17 cellular contexts compared by ENCODE assay signal in genomic region chr2:96239091-96239490, GRCh38. TPM values are rescaled to one million over a fixed set of nuclear protein-coding genes. Genes with fewer than 3 reads are reported as not detected.
DNase-seq lines count a peak whose midpoint lies in the region; ATAC-seq, FAIRE-seq and TF ChIP-seq lines count a peak whose summit lies in the region.
"Had no signal": no experiment of that assay in that cellular context is flagged by ENCODE, and none has a peak within 500 bp of the region (broad histone marks: within the 10 kb centered on the region; RNA-seq: fewer than 3 reads in every experiment).

No MANE protein-coding gene starts in this region.

- BruUV-seq in HepG2 (replicated peaks; lab: Mats Ljungman, UMichigan) = no TSS peak

- in situ Hi-C loops in gastrocnemius medialis (cut with MboI; ENCODE audit: low sequenced_read_pairs in 4 of 4) (no loop called here), HepG2 (cut with HindIII; ENCODE audit: extremely low pct_ligation_motif_present, low pct_unique_long_range_greater_than_20kb) (no loop called here)

- TF ChIP-seq EP300 in HepG2 (IDR thresholded peaks at IDR 0.05; ENCODE audit: low read depth in 2 of 2, low read length in 2 of 2) (no peak), HepG2 (CRISPR knock-in tag; IDR thresholded peaks at IDR 0.05; ENCODE audit: borderline replicate concordance) (no peak)

- TF ChIP-seq RAD21 in HepG2 (CRISPR knock-in tag; IDR thresholded peaks at IDR 0.05) = no peak

- ATAC-seq in gastrocnemius medialis = no peak
- ATAC-seq in HepG2 = no peak
- no peak for ATAC-seq in HG03354 (IDR thresholded peaks at IDR 0.05; ENCODE audit: poor library complexity, severe bottlenecking, unreplicated experiment)
- ATAC-seq: GM12878, HCT116 had no signal

- H3K79me2 ChIP-seq in HepG2 (ENCODE audit: insufficient read depth, low read length) = no peaks in the 10 kb centered on the region

- POLR2A ChIA-PET in HepG2 (lab: Yijun Ruan, JAX) = interaction anchor here (0.9 to 1.8 kb wide), 3 partner anchors 21 to 30 kb away, joined by 3 to 8 read pairs (median 3); partner anchors contain the start of gene STARD7

- no peak for TF ChIP-seq POLR2A in gastrocnemius medialis (IDR thresholded peaks at IDR 0.05)
- no peak for TF ChIP-seq POLR2A in HepG2 (IDR thresholded peaks at IDR 0.05; ENCODE audit: insufficient read depth in 1 of 2, low read depth in 2 of 2, low read length in 2 of 2)

- H4K20me1 ChIP-seq in HepG2 (ENCODE audit: insufficient read depth, low read length) = no peaks in the 10 kb centered on the region
- H4K20me1 ChIP-seq: BLaER1 treated with 17β-estradiol and CSF1 and Interleukin-3, amounts not matched to agents 10 nM and 100 nM had no signal

- no peak for TF ChIP-seq CTCF in kidney (IDR thresholded peaks at IDR 0.05; ENCODE audit: borderline replicate concordance, extremely low read depth, insufficient read depth)
- TF ChIP-seq CTCF in gastrocnemius medialis (IDR thresholded peaks at IDR 0.05 in 4 of 5, conservative IDR thresholded peaks at IDR 0.05 in 1 of 5) = no peak
- TF ChIP-seq CTCF in HepG2 (CRISPR knock-in tag; IDR thresholded peaks at IDR 0.05) = no peak

- H3K9me3 ChIP-seq in kidney (ENCODE audit: control insufficient read depth in 1 of 2, low read length in 2 of 2) (no peaks in the 10 kb centered on the region), gastrocnemius medialis (no peaks in the 10 kb centered on the region), HepG2 (ENCODE audit: low read length) (no peaks in the 10 kb centered on the region)
- H3K9me3 ChIP-seq: BLaER1 treated with 17β-estradiol and CSF1 and Interleukin-3, amounts not matched to agents 10 nM and 100 nM had no signal

- H3K36me3 ChIP-seq in kidney (ENCODE audit: control insufficient read depth in 1 of 2, insufficient read depth in 2 of 2, low read length in 2 of 2) = no peaks in the 10 kb centered on the region
- H3K36me3 ChIP-seq in gastrocnemius medialis = no peaks in the 10 kb centered on the region
- H3K36me3 ChIP-seq in HepG2 (replicated peaks in 1 of 2; ENCODE audit: control insufficient read depth in 1 of 2, insufficient read depth in 2 of 2, low read length in 2 of 2) = peaks cover 2 to 17% of the 10 kb centered on the region in 2 experiments; a peak in 3 of 5 replicates

- intact Hi-C loops in kidney (cut with DNase I) = no loop called here
- intact Hi-C loops in gastrocnemius medialis (cut with DNase I; ENCODE audit: low total_unique reads) = no loop called here
- intact Hi-C loops in HepG2 (cut with micrococcal nuclease; ENCODE audit: unreplicated experiment) = no loop called here

- DNase-seq in AG20443 (ENCODE audit: low spot score) (peak; percentile 2), NCI-H510A (lab: John Stamatoyannopoulos, UW) (peak; percentile 35), kidney (peak; percentile 30), gastrocnemius medialis (no peak), NCI-H524 treated with DMSO at 0.1 percent for 48 hours (lab: John Stamatoyannopoulos, UW) (no peak), NCI-H1048 (lab: John Stamatoyannopoulos, UW) (no peak), HepG2 (ENCODE audit: low spot score) (no peak)
- DNase-seq: 8988T; CD4-positive, CD25-positive, alpha-beta regulatory T cell; DMS53; GM23248 had no signal

- H3K4me1 ChIP-seq in kidney (ENCODE audit: control insufficient read depth in 1 of 2, insufficient read depth in 1 of 2, low read depth in 1 of 2, low read length in 2 of 2) (no peaks in the 10 kb centered on the region), gastrocnemius medialis (peaks cover 53 to 56% of the 10 kb centered on the region in 2 donors), HepG2 (ENCODE audit: insufficient read depth, low read length) (peaks cover 16% of the 10 kb centered on the region; the same call in 1 of the 2 replicates)

- H3K4me3 ChIP-seq in kidney (ENCODE audit: low read length in 2 of 2) (no peak overlapping the region), gastrocnemius medialis (no peak overlapping the region), HepG2 (replicated peaks in 1 of 3; ENCODE audit: insufficient read depth in 1 of 3, low read depth in 2 of 3, low read length in 3 of 3) (no peak overlapping the region)
- H3K4me3 ChIP-seq: BLaER1 treated with 17β-estradiol and CSF1 and Interleukin-3, amounts not matched to agents 10 nM and 100 nM; GM12878; GM23248 had no signal

- H3K27me3 ChIP-seq in gastrocnemius medialis (no peaks in the 10 kb centered on the region), HepG2 (ENCODE audit: control insufficient read depth in 1 of 2, insufficient read depth in 2 of 2, low read length in 2 of 2) (no peaks in the 10 kb centered on the region)
- H3K27me3 ChIP-seq: BLaER1 treated with 17β-estradiol and CSF1 and Interleukin-3, amounts not matched to agents 10 nM and 100 nM had no signal

- FAIRE-seq in kidney (lab: Jason Lieb, UNC) (no peak), HepG2 (lab: Jason Lieb, UNC) (no peak)
- FAIRE-seq: GM12878, GM18507, H54 had no signal

- CTCF ChIA-PET in HepG2 (lab: Yijun Ruan, JAX; ENCODE audit: low intra/inter-chr PET ratio, low total read pairs) = no interaction called here

- no peak overlapping the region for H3K27ac ChIP-seq in kidney (ENCODE audit: low read depth in 2 of 2, low read length in 2 of 2)
- peak overlapping the region; percentile 72 to 86 (median 78) for H3K27ac ChIP-seq in gastrocnemius medialis
- H3K27ac ChIP-seq in HepG2 (ENCODE audit: extremely low read length, insufficient read depth, low read length) = no peak overlapping the region
- H3K27ac ChIP-seq: GM23248 had no signal

- no peak overlapping the region for H3K4me2 ChIP-seq in HepG2 (ENCODE audit: low read depth, low read length)

- no peak overlapping the region for H2AFZ ChIP-seq in HepG2 (ENCODE audit: low read length)
- H2AFZ ChIP-seq: GM23248 had no signal

- whole genome bisulfite sequencing in HepG2 (ENCODE audit: low lambda C conversion rate) = 95% methylated on average over 3 of the region's 3 CpGs

- H3K9ac ChIP-seq in kidney (ENCODE audit: low read length in 2 of 2) (no peak overlapping the region), HepG2 (ENCODE audit: insufficient read depth, low read depth, low read length) (no peak overlapping the region)
- H3K9ac ChIP-seq: GM23248 had no signal

RNA-seq across cellular contexts. Expression of gene TMEM127, which starts 26.7 kb away (rescaled TPM):
- total RNA-seq in kidney (72.3 TPM), gastrocnemius medialis (10 to 100 TPM; 27.1 to 38.8 (median 30.9) TPM), HepG2 (2016; rRNA removed; fragmentation: Illumina TruSeq; extraction: Trizol) (15.7 and 21.5 TPM in 2 replicates)
- polyA plus RNA-seq in kidney (ENCODE audit: insufficient read depth, low read depth, low replicate concordance) (37.4 TPM), HepG2 (2011; rRNA removed) (33.9 and 45.2 TPM in 2 replicates)
- 1.6 and 1.7 TPM in 2 replicates for total RNA-seq in HepG2 (2016; cell fraction: cytosol; rRNA removed; fragmentation: Illumina TruSeq; extraction: Trizol; ENCODE audit: low read depth)
- total RNA-seq in HepG2 (2016; cell fraction: insoluble cytoplasmic fraction; rRNA removed; fragmentation: Illumina TruSeq; extraction: Trizol) = 13.2 and 21.0 TPM in 2 replicates
- total RNA-seq in HepG2 (2016; cell fraction: membrane; rRNA removed; fragmentation: Illumina TruSeq; extraction: Trizol) = 7.2 and 9.0 TPM in 2 replicates
- total RNA-seq in HepG2 (2016; cell fraction: nucleus; rRNA removed; fragmentation: Illumina TruSeq; extraction: Trizol) = 18.7 and 20.0 TPM in 2 replicates
- 24.6 and 25.3 TPM in 2 replicates for polyA plus RNA-seq in HepG2 (2011; cell fraction: cytosol; rRNA removed)
- polyA plus RNA-seq in HepG2 (2011; cell fraction: nucleus; rRNA removed) = 23.8 and 26.6 TPM in 2 replicates
- polyA plus RNA-seq in HepG2 (2012) = 18.5 and 22.4 TPM in 2 replicates
- polyA plus RNA-seq in HepG2 (2016; cell fraction: cytosol; fragmentation: Illumina TruSeq; extraction: Trizol; ENCODE audit: low read depth) = 1.5 and 1.9 TPM in 2 replicates
- polyA plus RNA-seq in HepG2 (2016; cell fraction: insoluble cytoplasmic fraction; fragmentation: Illumina TruSeq; extraction: Trizol; ENCODE audit: low read depth) = 13.9 and 16.7 TPM in 2 replicates
- 5.0 and 5.8 TPM in 2 replicates for polyA plus RNA-seq in HepG2 (2016; cell fraction: membrane; fragmentation: Illumina TruSeq; extraction: Trizol; ENCODE audit: low read depth)
- 26.4 and 31.8 TPM in 2 replicates for polyA plus RNA-seq in HepG2 (2016; cell fraction: nucleus; fragmentation: Illumina TruSeq; extraction: Trizol; ENCODE audit: insufficient read depth, low read depth)
- 75.3 and 118 TPM in 2 replicates for polyA minus RNA-seq in HepG2 (2011; rRNA and poly(A)+ RNA removed; ENCODE audit: low replicate concordance)
- 16.4 and 21.8 TPM in 2 replicates for polyA minus RNA-seq in HepG2 (2011; cell fraction: cytosol; rRNA and poly(A)+ RNA removed)
- 26.3 and 29.3 TPM in 2 replicates for polyA minus RNA-seq in HepG2 (2011; cell fraction: nucleus; rRNA and poly(A)+ RNA removed)

RNA-seq across cellular contexts. Expression of gene CIAO1, which starts 26.9 kb away (rescaled TPM):
- total RNA-seq in kidney (63.0 TPM), gastrocnemius medialis (100 to 1,000 TPM in 1 of 4 donors, 10 to 100 TPM in 3; 73.5 to 102 (median 95.6) TPM), HepG2 (2016; rRNA removed; fragmentation: Illumina TruSeq; extraction: Trizol) (99.3 and 118 TPM in 2 replicates)
- polyA plus RNA-seq in kidney (ENCODE audit: insufficient read depth, low read depth, low replicate concordance) (48.2 TPM), HepG2 (2011; rRNA removed) (109 and 120 TPM in 2 replicates)
- total RNA-seq in HepG2 (2016; cell fraction: cytosol; rRNA removed; fragmentation: Illumina TruSeq; extraction: Trizol; ENCODE audit: low read depth) = 14.9 and 15.6 TPM in 2 replicates
- 102 and 121 TPM in 2 replicates for total RNA-seq in HepG2 (2016; cell fraction: insoluble cytoplasmic fraction; rRNA removed; fragmentation: Illumina TruSeq; extraction: Trizol)
- 38.1 and 39.7 TPM in 2 replicates for total RNA-seq in HepG2 (2016; cell fraction: membrane; rRNA removed; fragmentation: Illumina TruSeq; extraction: Trizol)
- 61.9 and 65.1 TPM in 2 replicates for total RNA-seq in HepG2 (2016; cell fraction: nucleus; rRNA removed; fragmentation: Illumina TruSeq; extraction: Trizol)
- 120 and 159 TPM in 2 replicates for polyA plus RNA-seq in HepG2 (2011; cell fraction: cytosol; rRNA removed)
- 110 and 111 TPM in 2 replicates for polyA plus RNA-seq in HepG2 (2011; cell fraction: nucleus; rRNA removed)
- polyA plus RNA-seq in HepG2 (2012) = 69.5 and 70.0 TPM in 2 replicates
- 16.2 and 16.4 TPM in 2 replicates for polyA plus RNA-seq in HepG2 (2016; cell fraction: cytosol; fragmentation: Illumina TruSeq; extraction: Trizol; ENCODE audit: low read depth)
- polyA plus RNA-seq in HepG2 (2016; cell fraction: insoluble cytoplasmic fraction; fragmentation: Illumina TruSeq; extraction: Trizol; ENCODE audit: low read depth) = 117 and 126 TPM in 2 replicates
- polyA plus RNA-seq in HepG2 (2016; cell fraction: membrane; fragmentation: Illumina TruSeq; extraction: Trizol; ENCODE audit: low read depth) = 29.3 and 29.6 TPM in 2 replicates
- polyA plus RNA-seq in HepG2 (2016; cell fraction: nucleus; fragmentation: Illumina TruSeq; extraction: Trizol; ENCODE audit: insufficient read depth, low read depth) = 148 and 152 TPM in 2 replicates
- 225 and 243 TPM in 2 replicates for polyA minus RNA-seq in HepG2 (2011; rRNA and poly(A)+ RNA removed; ENCODE audit: low replicate concordance)
- polyA minus RNA-seq in HepG2 (2011; cell fraction: cytosol; rRNA and poly(A)+ RNA removed) = 65.5 and 66.8 TPM in 2 replicates
- 49.4 and 55.6 TPM in 2 replicates for polyA minus RNA-seq in HepG2 (2011; cell fraction: nucleus; rRNA and poly(A)+ RNA removed)

RNA-seq across cellular contexts. Expression of gene STARD7, which starts 30.5 kb away (rescaled TPM):
- total RNA-seq in kidney (112 TPM), gastrocnemius medialis (100 to 1,000 TPM; 237 to 512 (median 313) TPM), HepG2 (2016; rRNA removed; fragmentation: Illumina TruSeq; extraction: Trizol) (300 and 332 TPM in 2 replicates)
- polyA plus RNA-seq in kidney (ENCODE audit: insufficient read depth, low read depth, low replicate concordance) (96.6 TPM), HepG2 (2011; rRNA removed) (67.2 and 88.2 TPM in 2 replicates)
- 45.1 and 56.7 TPM in 2 replicates for total RNA-seq in HepG2 (2016; cell fraction: cytosol; rRNA removed; fragmentation: Illumina TruSeq; extraction: Trizol; ENCODE audit: low read depth)
- total RNA-seq in HepG2 (2016; cell fraction: insoluble cytoplasmic fraction; rRNA removed; fragmentation: Illumina TruSeq; extraction: Trizol) = 302 and 329 TPM in 2 replicates
- total RNA-seq in HepG2 (2016; cell fraction: membrane; rRNA removed; fragmentation: Illumina TruSeq; extraction: Trizol) = 220 and 258 TPM in 2 replicates
- total RNA-seq in HepG2 (2016; cell fraction: nucleus; rRNA removed; fragmentation: Illumina TruSeq; extraction: Trizol) = 168 and 191 TPM in 2 replicates
- polyA plus RNA-seq in HepG2 (2011; cell fraction: cytosol; rRNA removed) = 44.2 and 66.6 TPM in 2 replicates
- polyA plus RNA-seq in HepG2 (2011; cell fraction: nucleus; rRNA removed) = 90.2 and 107 TPM in 2 replicates
- 93.8 and 117 TPM in 2 replicates for polyA plus RNA-seq in HepG2 (2012)
- 26.0 and 34.9 TPM in 2 replicates for polyA plus RNA-seq in HepG2 (2016; cell fraction: cytosol; fragmentation: Illumina TruSeq; extraction: Trizol; ENCODE audit: low read depth)
- polyA plus RNA-seq in HepG2 (2016; cell fraction: insoluble cytoplasmic fraction; fragmentation: Illumina TruSeq; extraction: Trizol; ENCODE audit: low read depth) = 237 and 245 TPM in 2 replicates
- polyA plus RNA-seq in HepG2 (2016; cell fraction: membrane; fragmentation: Illumina TruSeq; extraction: Trizol; ENCODE audit: low read depth) = 111 and 128 TPM in 2 replicates
- 205 and 220 TPM in 2 replicates for polyA plus RNA-seq in HepG2 (2016; cell fraction: nucleus; fragmentation: Illumina TruSeq; extraction: Trizol; ENCODE audit: insufficient read depth, low read depth)
- 78.3 and 92.3 TPM in 2 replicates for polyA minus RNA-seq in HepG2 (2011; rRNA and poly(A)+ RNA removed; ENCODE audit: low replicate concordance)
- polyA minus RNA-seq in HepG2 (2011; cell fraction: cytosol; rRNA and poly(A)+ RNA removed) = 89.8 and 100 TPM in 2 replicates
- 137 and 187 TPM in 2 replicates for polyA minus RNA-seq in HepG2 (2011; cell fraction: nucleus; rRNA and poly(A)+ RNA removed)

Comparison
In these comparisons a context has a peak if more than half of its experiments do, and no peak if none do; other contexts are left out.
1. DNase-seq: peak in AG20443 (single experiment), NCI-H510A (single experiment) and kidney (single experiment); none in gastrocnemius medialis (0 of 2), NCI-H524 treated with DMSO at 0.1 percent for 48 hours (single experiment), NCI-H1048 (single experiment) and HepG2 (single experiment).
2. H3K27ac ChIP-seq: peak in gastrocnemius medialis (4 of 4); none in kidney (0 of 2) and HepG2 (single experiment).